9 cellular contexts compared by ENCODE assay signal in genomic region chr10:133124357-133125211, GRCh38. TPM values are rescaled to one million over a fixed set of nuclear protein-coding genes. Genes with fewer than 3 reads are reported as not detected.
DNase-seq lines count a peak whose midpoint lies in the region; ATAC-seq, FAIRE-seq and TF ChIP-seq lines count a peak whose summit lies in the region.
"Had no signal": no experiment of that assay in that cellular context is flagged by ENCODE, and none has a peak within 500 bp of the region (broad histone marks: within the 10 kb centered on the region; RNA-seq: fewer than 3 reads in every experiment).

No MANE protein-coding gene starts in this region.

- H3K36me3 Mint-ChIP-seq in activated naive CD4-positive, alpha-beta T cell treated with anti-CD3 and anti-CD28 coated beads for 36 hours (ENCODE audit: low read depth), result no peaks in the 10 kb centered on the region
- H3K36me3 Mint-ChIP-seq in activated naive CD4-positive, alpha-beta T cell treated with anti-CD3 and anti-CD28 coated beads, Interleukin-2, amount 10 ng/mL, durations not matched to agents 7 days and 5 days, result no peaks in the 10 kb centered on the region
- H3K36me3 Mint-ChIP-seq in astrocyte (ENCODE audit: low read depth, unreplicated experiment), result no peaks in the 10 kb centered on the region

- H3K9me3 ChIP-seq in astrocyte (ENCODE audit: insufficient read depth, low read depth, low read length) (peaks cover 4% of the 10 kb centered on the region), upper lobe of left lung (peaks cover 0 to 9% (median 0%) of the 10 kb centered on the region in 4 donors)

- TF ChIP-seq CTCF in astrocyte (IDR thresholded peaks at IDR 0.05; ENCODE audit: insufficient read depth, low read depth, low read length) (peak; percentile 5), upper lobe of left lung (IDR thresholded peaks at IDR 0.05) (peak in 5 of 6 experiments; percentile 29 to 71 (median 64))

- H3K27me3 ChIP-seq in astrocyte (ENCODE audit: insufficient read depth, low read length) (no peaks in the 10 kb centered on the region), upper lobe of left lung (no peaks in the 10 kb centered on the region)

- no peak overlapping the region for H3K4me3 ChIP-seq in astrocyte (ENCODE audit: insufficient read depth, low read depth, low read length)
- H3K4me3 ChIP-seq in upper lobe of left lung, result no peak overlapping the region

- DNase-seq in activated naive CD4-positive, alpha-beta T cell treated with anti-CD3 and anti-CD28 coated beads for 36 hours, result peak; percentile 25
- DNase-seq in activated naive CD4-positive, alpha-beta T cell treated with anti-CD3 and anti-CD28 coated beads, Interleukin-2, amount 10 ng/mL, durations not matched to agents 7 days and 5 days, result no peak
- no peak for DNase-seq in astrocyte (ENCODE audit: low read depth)
- DNase-seq in islet precursor cell, result peak; percentile 76
- peak; percentile 29 to 89 for DNase-seq in upper lobe of left lung
- DNase-seq in NCI-H187 treated with DMSO at 0.1 percent for 48 hours (lab: John Stamatoyannopoulos, UW), result no peak
- no peak for DNase-seq in H54 (ENCODE audit: insufficient read length, low spot score)

- no peak overlapping the region for H2AFZ ChIP-seq in astrocyte (ENCODE audit: low read depth, low read length)

- CTCF ChIA-PET in activated naive CD4-positive, alpha-beta T cell treated with anti-CD3 and anti-CD28 coated beads for 36 hours (lab: Charles Lee), result interaction anchor here (0.6 to 2.2 kb wide), 5 partner anchors 19 to 220 kb away, joined by 3 to 18 read pairs (median 7); no protein-coding TSS in a partner anchor
- CTCF ChIA-PET in activated naive CD4-positive, alpha-beta T cell treated with anti-CD3 and anti-CD28 coated beads, Interleukin-2, amount 10 ng/mL, durations not matched to agents 7 days and 5 days (lab: Charles Lee), result interaction anchor here (1.0 to 1.8 kb wide), 3 partner anchors 19 to 187 kb away, joined by 3 to 5 read pairs (median 4); no protein-coding TSS in a partner anchor

- H3K36me3 ChIP-seq in astrocyte (ENCODE audit: insufficient read depth, low read length) (no peaks in the 10 kb centered on the region), upper lobe of left lung (no peaks in the 10 kb centered on the region)

- ATAC-seq in upper lobe of left lung (ENCODE audit: low FRiP score in 2 of 2), result peak in 1 of 2 donors; percentile 66
- ATAC-seq in GM19463 (IDR thresholded peaks at IDR 0.05; ENCODE audit: unreplicated experiment), result no peak

- H3K9me3 Mint-ChIP-seq in activated naive CD4-positive, alpha-beta T cell treated with anti-CD3 and anti-CD28 coated beads for 36 hours, result no peaks in the 10 kb centered on the region
- no peaks in the 10 kb centered on the region for H3K9me3 Mint-ChIP-seq in activated naive CD4-positive, alpha-beta T cell treated with anti-CD3 and anti-CD28 coated beads, Interleukin-2, amount 10 ng/mL, durations not matched to agents 7 days and 5 days
- H3K9me3 Mint-ChIP-seq in astrocyte (ENCODE audit: unreplicated experiment), result peaks cover 5% of the 10 kb centered on the region

- H4K20me1 ChIP-seq in astrocyte (ENCODE audit: insufficient read depth, low read length), result no peaks in the 10 kb centered on the region

- WGBS in upper lobe of left lung, 2 donors, result 21 to 49% methylated on average over 16 to 45 of the region's 58 CpGs

- H3K4me1 ChIP-seq in astrocyte (ENCODE audit: insufficient read depth, low read length), result no peaks in the 10 kb centered on the region
- H3K4me1 ChIP-seq in upper lobe of left lung, result peaks cover 0 to 3% (median 0%) of the 10 kb centered on the region in 4 donors

- H3K4me3 Mint-ChIP-seq in activated naive CD4-positive, alpha-beta T cell treated with anti-CD3 and anti-CD28 coated beads for 36 hours, result no peak overlapping the region
- no peak overlapping the region for H3K4me3 Mint-ChIP-seq in activated naive CD4-positive, alpha-beta T cell treated with anti-CD3 and anti-CD28 coated beads, Interleukin-2, amount 10 ng/mL, durations not matched to agents 7 days and 5 days
- H3K4me3 Mint-ChIP-seq in astrocyte (ENCODE audit: unreplicated experiment), result no peak overlapping the region

- TF ChIP-seq EP300 in upper lobe of left lung (IDR thresholded peaks at IDR 0.05), result no peak

- TF ChIP-seq POLR2A in upper lobe of left lung (IDR thresholded peaks at IDR 0.05) (no peak), H54 (IDR thresholded peaks at IDR 0.05; ENCODE audit: low read depth, low read length) (no peak)

- H3K4me2 ChIP-seq in astrocyte (ENCODE audit: low read length), result no peak overlapping the region

- H3K9ac ChIP-seq in astrocyte (ENCODE audit: low read length), result no peak overlapping the region

- peaks cover 5% of the 10 kb centered on the region for H3K4me1 Mint-ChIP-seq in activated naive CD4-positive, alpha-beta T cell treated with anti-CD3 and anti-CD28 coated beads for 36 hours (ENCODE audit: low read depth)
- peaks cover 5% of the 10 kb centered on the region for H3K4me1 Mint-ChIP-seq in activated naive CD4-positive, alpha-beta T cell treated with anti-CD3 and anti-CD28 coated beads, Interleukin-2, amount 10 ng/mL, durations not matched to agents 7 days and 5 days
- no peaks in the 10 kb centered on the region for H3K4me1 Mint-ChIP-seq in astrocyte (ENCODE audit: low read depth, unreplicated experiment)

- peaks cover 19% of the 10 kb centered on the region for H3K27me3 Mint-ChIP-seq in activated naive CD4-positive, alpha-beta T cell treated with anti-CD3 and anti-CD28 coated beads for 36 hours (ENCODE audit: low read depth)
- peaks cover 28% of the 10 kb centered on the region for H3K27me3 Mint-ChIP-seq in activated naive CD4-positive, alpha-beta T cell treated with anti-CD3 and anti-CD28 coated beads, Interleukin-2, amount 10 ng/mL, durations not matched to agents 7 days and 5 days
- peaks cover 29% of the 10 kb centered on the region for H3K27me3 Mint-ChIP-seq in astrocyte (ENCODE audit: low read depth, unreplicated experiment)

- no peaks in the 10 kb centered on the region for H3K79me2 ChIP-seq in astrocyte (ENCODE audit: insufficient read depth, low read length)

- H3K27ac Mint-ChIP-seq in activated naive CD4-positive, alpha-beta T cell treated with anti-CD3 and anti-CD28 coated beads for 36 hours, result no peak overlapping the region
- H3K27ac Mint-ChIP-seq in activated naive CD4-positive, alpha-beta T cell treated with anti-CD3 and anti-CD28 coated beads, Interleukin-2, amount 10 ng/mL, durations not matched to agents 7 days and 5 days, result no peak overlapping the region
- H3K27ac Mint-ChIP-seq in astrocyte (ENCODE audit: unreplicated experiment), result no peak overlapping the region

- intact Hi-C loops in activated naive CD4-positive, alpha-beta T cell treated with anti-CD3 and anti-CD28 coated beads for 36 hours (cut with micrococcal nuclease), result loop anchor here (1.0 to 2.0 kb wide), 3 partner anchors 184 to 288 kb away; no protein-coding TSS in a partner anchor

- FAIRE-seq in astrocyte (lab: Jason Lieb, UNC) (no peak), H54 (lab: Jason Lieb, UNC) (no peak)
- FAIRE-seq: G401.6 had no signal

- H3K27ac ChIP-seq in astrocyte (ENCODE audit: low read depth, low read length), result no peak overlapping the region
- H3K27ac ChIP-seq in upper lobe of left lung, result no peak overlapping the region

RNA-seq across cellular contexts. Expression of gene KNDC1, which starts 35.4 kb away (rescaled TPM):
- not detected for total RNA-seq in activated naive CD4-positive, alpha-beta T cell treated with anti-CD3 and anti-CD28 coated beads for 36 hours
- 2.6 and 4.1 TPM in 2 replicates for total RNA-seq in astrocyte
- 10 to 100 TPM in 4 of 6 donors, 1 to 10 TPM in 2; 7.1 to 30.3 (median 15.5) TPM for total RNA-seq in upper lobe of left lung

RNA-seq across cellular contexts. Expression of gene ADGRA1, which starts 36.9 kb away (rescaled TPM):
- not detected for total RNA-seq in activated naive CD4-positive, alpha-beta T cell treated with anti-CD3 and anti-CD28 coated beads for 36 hours
- total RNA-seq in astrocyte (not detected in 2 replicates), upper lobe of left lung (1 to 10 TPM in 1 of 6 donors, under 1 TPM in 4, not detected in 1; 0.30 to 1.0 (median 0.39) TPM)

Comparison
In these comparisons a context has a peak if more than half of its experiments do, and no peak if none do; other contexts are left out.
1. DNase-seq: peak in activated naive CD4-positive, alpha-beta T cell treated with anti-CD3 and anti-CD28 coated beads for 36 hours (single experiment), islet precursor cell (single experiment) and upper lobe of left lung (2 of 2); none in activated naive CD4-positive, alpha-beta T cell treated with anti-CD3 and anti-CD28 coated beads, Interleukin-2, amount 10 ng/mL, durations not matched to agents 7 days and 5 days (single experiment), astrocyte (single experiment), NCI-H187 treated with DMSO at 0.1 percent for 48 hours (single experiment) and H54 (single experiment).